ENCODE assay signal across 20 cellular contexts in the genomic region with DNA sequence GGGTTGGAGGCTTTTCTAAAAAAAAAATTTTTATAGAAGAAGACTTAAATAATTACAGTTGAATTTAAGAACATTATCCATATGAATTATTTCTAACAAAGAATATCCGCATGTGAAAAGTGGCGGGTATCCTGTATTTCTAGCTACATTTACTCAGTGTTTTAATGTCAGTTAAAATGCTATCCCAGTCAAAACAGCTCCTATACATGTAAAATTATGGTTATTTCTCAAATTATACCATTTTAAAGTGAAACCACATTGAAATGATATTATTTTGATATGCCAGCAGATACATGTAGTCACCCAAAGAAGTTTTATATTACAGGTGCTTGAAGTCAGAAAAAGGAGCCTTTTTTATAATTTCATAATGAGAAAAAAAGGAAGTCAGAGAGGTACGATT.
"Had no signal": no experiment of that assay in that cellular context is flagged by ENCODE, and none has a peak within 500 bp of the region (broad histone marks: within the 10 kb centered on the region; RNA-seq: fewer than 3 reads in every experiment).

No MANE protein-coding gene starts in this region.

- H3K9me3 ChIP-seq: colonic mucosa, left lung, lower lobe of right lung, mucosa of descending colon had no signal

- ATAC-seq: effector memory CD8-positive, alpha-beta T cell; esophagus mucosa; heart right ventricle; left cardiac atrium; left lung; left ventricle myocardium superior; lower lobe of right lung; mucosa of descending colon had no signal

- H3K4me1 ChIP-seq: colonic mucosa, heart right ventricle, left lung, lower lobe of right lung had no signal

- H3K36me3 ChIP-seq: colonic mucosa, heart right ventricle, left lung, lower lobe of right lung had no signal

- H3K4me3 ChIP-seq: colonic mucosa, heart right ventricle, left lung, lower lobe of right lung, mucosa of descending colon had no signal

- DNase-seq: colonic mucosa; cortex of kidney; effector CD8-positive, alpha-beta T cell; effector memory CD8-positive, alpha-beta T cell; endodermal cell; erythroblast; glutamatergic neuron; head of caudate nucleus; heart right ventricle; hippocampal formation; left cardiac atrium; left lung; left ventricle myocardium superior; lower lobe of right lung; mesenchymal stem cell; mucosa of descending colon; naive B cell had no signal

- H3K27ac ChIP-seq: colonic mucosa, epithelial cell of prostate, foreskin keratinocyte, heart right ventricle, left lung, lower lobe of right lung had no signal

- H3K27me3 ChIP-seq: colonic mucosa, foreskin keratinocyte, heart right ventricle, left lung had no signal
